In the genomic region with DNA sequence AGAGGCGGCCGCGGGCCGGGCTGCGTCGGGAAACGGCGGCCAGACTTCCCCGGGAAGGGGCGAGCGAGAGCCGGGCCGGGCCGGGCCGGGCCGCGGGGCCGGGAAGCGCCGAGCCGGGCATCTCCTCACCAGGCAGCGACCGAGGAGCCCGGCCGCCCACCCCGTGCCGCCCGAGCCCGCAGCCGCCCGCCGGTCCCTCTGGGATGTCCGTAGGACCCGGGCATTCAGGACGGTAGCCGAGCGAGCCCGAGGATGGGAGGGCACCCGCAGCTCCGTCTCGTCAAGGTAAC, we compare ENCODE assay signal across 8 cellular contexts. TPM values are rescaled to one million over a fixed set of nuclear protein-coding genes. Genes with fewer than 3 reads are reported as not detected.
DNase-seq lines count a peak whose midpoint lies in the region; ATAC-seq and TF ChIP-seq lines count a peak whose summit lies in the region.

A gene (plus strand): TSS at position 28 of the 290 bp plus-strand sequence. CDS start 225 bp downstream, at position 253.

- H3K4me3 Mint-ChIP-seq in WTC11: peak within 1 kb of the TSS; percentile 87

- peaks cover 4 to 7% of the 10 kb centered on the region in 2 donors for H3K27me3 ChIP-seq in right atrium auricular region

- CTCF ChIA-PET in WTC11 (lab: Charles Lee): interaction anchor here (0.6 to 4.9 kb wide), 34 partner anchors 9 to 649 kb away, joined by 3 to 103 read pairs (median 6); a partner anchor contains a TSS

- POLR2A ChIA-PET in WTC11 (lab: Charles Lee): interaction anchor here (0.6 to 1.5 kb wide), 4 partner anchors 13 to 377 kb away, joined by 3 to 6 read pairs (median 4); no protein-coding TSS in a partner anchor

- no peak within 1 kb of the TSS for H3K27ac Mint-ChIP-seq in WTC11

- peaks cover 0 to 24% of the 10 kb centered on the region in 2 donors for H3K4me1 ChIP-seq in right atrium auricular region

- H3K9me3 ChIP-seq in right atrium auricular region: no peaks in the 10 kb centered on the region

- peak; percentile 16 for ATAC-seq in WTC11
- no peak for ATAC-seq in GM21723 (IDR thresholded peaks at IDR 0.05; ENCODE audit: unreplicated experiment)

- DNase-seq in GM03348 (ENCODE audit: low spot score) (peak; percentile 48), WTC11 (ENCODE audit: low spot score) (no peak), right atrium auricular region (ENCODE audit: low spot score) (no peak), retinal pigment epithelial cell (ENCODE audit: low read depth) (no peak), pons (ENCODE audit: low spot score) (no peak), HT-29 (ENCODE audit: low spot score) (no peak), NCI-H146 treated with DMSO at 0.1 percent for 48 hours (lab: John Stamatoyannopoulos, UW; ENCODE audit: unreplicated experiment) (no peak)

- peak within 1 kb of the TSS; percentile 31 to 53 for H3K4me3 ChIP-seq in right atrium auricular region
- peak within 1 kb of the TSS; percentile 17 for H3K4me3 ChIP-seq in retinal pigment epithelial cell (ENCODE audit: low read length)

- peaks cover 75% of the 10 kb centered on the region for H3K27me3 Mint-ChIP-seq in WTC11 (ENCODE audit: low read depth)

- TF ChIP-seq CTCF in WTC11 (IDR thresholded peaks at IDR 0.05): no peak
- no peak for TF ChIP-seq CTCF in right atrium auricular region (IDR thresholded peaks at IDR 0.05)
- TF ChIP-seq CTCF in retinal pigment epithelial cell (conservative IDR thresholded peaks at IDR 0.05; ENCODE audit: low read depth, low read length): no peak

- no peaks in the 10 kb centered on the region for H3K9me3 Mint-ChIP-seq in WTC11

- H3K36me3 Mint-ChIP-seq in WTC11: no peaks in the 10 kb centered on the region

- no peaks in the 10 kb centered on the region for H3K36me3 ChIP-seq in right atrium auricular region

- H3K4me1 Mint-ChIP-seq in WTC11: peaks cover 43% of the 10 kb centered on the region

- H3K27ac ChIP-seq in right atrium auricular region: no peak within 1 kb of the TSS

TF ChIP-seq in WTC11, 78 proteins besides CTCF, POLR2A, EP300 and RAD21:
- TF ChIP-seq, protein P1, sequence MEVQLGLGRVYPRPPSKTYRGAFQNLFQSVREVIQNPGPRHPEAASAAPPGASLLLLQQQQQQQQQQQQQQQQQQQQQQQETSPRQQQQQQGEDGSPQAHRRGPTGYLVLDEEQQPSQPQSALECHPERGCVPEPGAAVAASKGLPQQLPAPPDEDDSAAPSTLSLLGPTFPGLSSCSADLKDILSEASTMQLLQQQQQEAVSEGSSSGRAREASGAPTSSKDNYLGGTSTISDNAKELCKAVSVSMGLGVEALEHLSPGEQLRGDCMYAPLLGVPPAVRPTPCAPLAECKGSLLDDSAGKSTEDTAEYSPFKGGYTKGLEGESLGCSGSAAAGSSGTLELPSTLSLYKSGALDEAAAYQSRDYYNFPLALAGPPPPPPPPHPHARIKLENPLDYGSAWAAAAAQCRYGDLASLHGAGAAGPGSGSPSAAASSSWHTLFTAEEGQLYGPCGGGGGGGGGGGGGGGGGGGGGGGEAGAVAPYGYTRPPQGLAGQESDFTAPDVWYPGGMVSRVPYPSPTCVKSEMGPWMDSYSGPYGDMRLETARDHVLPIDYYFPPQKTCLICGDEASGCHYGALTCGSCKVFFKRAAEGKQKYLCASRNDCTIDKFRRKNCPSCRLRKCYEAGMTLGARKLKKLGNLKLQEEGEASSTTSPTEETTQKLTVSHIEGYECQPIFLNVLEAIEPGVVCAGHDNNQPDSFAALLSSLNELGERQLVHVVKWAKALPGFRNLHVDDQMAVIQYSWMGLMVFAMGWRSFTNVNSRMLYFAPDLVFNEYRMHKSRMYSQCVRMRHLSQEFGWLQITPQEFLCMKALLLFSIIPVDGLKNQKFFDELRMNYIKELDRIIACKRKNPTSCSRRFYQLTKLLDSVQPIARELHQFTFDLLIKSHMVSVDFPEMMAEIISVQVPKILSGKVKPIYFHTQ (CRISPR knock-in tag; IDR thresholded peaks at IDR 0.05): no peak
- TF ChIP-seq ZNF671 (CRISPR knock-in tag; IDR thresholded peaks at IDR 0.05): no peak
- TF ChIP-seq ZNF263 (CRISPR knock-in tag; IDR thresholded peaks at IDR 0.05; ENCODE audit: low read depth): 0 out of 2 replicates have a peak, but pooled peaks have one; percentile 4
- no peak for TF ChIP-seq ZNF219 (CRISPR knock-in tag; IDR thresholded peaks at IDR 0.05; ENCODE audit: borderline replicate concordance)
TF ChIP-seq in WTC11: peak in this region for 1.

RNA-seq across cellular contexts. Expression of the gene that starts here (rescaled TPM):
- total RNA-seq in WTC11 (2021) (0.92 to 1.6 TPM (median 1.5 TPM) in 3 replicates), right atrium auricular region (not detected)
- total RNA-seq in HT-29 (2014; rRNA removed; shearing (Covaris generic)): not detected in 2 replicates
